ENCODE assay signal across 14 cellular contexts in genomic region chr17:43846963-43847369, GRCh38. TPM values are rescaled to one million over a fixed set of nuclear protein-coding genes. Genes with fewer than 3 reads are reported as not detected.
DNase-seq lines count a peak whose midpoint lies in the region; ATAC-seq and TF ChIP-seq lines count a peak whose summit lies in the region.
"Had no signal": no experiment of that assay in that cellular context is flagged by ENCODE, and none has a peak within 500 bp of the region (broad histone marks: within the 10 kb centered on the region; RNA-seq: fewer than 3 reads in every experiment).

A gene with protein sequence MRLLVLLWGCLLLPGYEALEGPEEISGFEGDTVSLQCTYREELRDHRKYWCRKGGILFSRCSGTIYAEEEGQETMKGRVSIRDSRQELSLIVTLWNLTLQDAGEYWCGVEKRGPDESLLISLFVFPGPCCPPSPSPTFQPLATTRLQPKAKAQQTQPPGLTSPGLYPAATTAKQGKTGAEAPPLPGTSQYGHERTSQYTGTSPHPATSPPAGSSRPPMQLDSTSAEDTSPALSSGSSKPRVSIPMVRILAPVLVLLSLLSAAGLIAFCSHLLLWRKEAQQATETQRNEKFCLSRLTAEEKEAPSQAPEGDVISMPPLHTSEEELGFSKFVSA (plus strand): TSS chr17:43847176. CDS start chr17:43847217, 41 bp downstream.

- no peaks in the 10 kb centered on the region for H3K9me3 Mint-ChIP-seq in type B pancreatic cell
- H3K9me3 Mint-ChIP-seq: activated naive CD4-positive, alpha-beta T cell treated with anti-CD3 and anti-CD28 coated beads, Interleukin-2, amount 50 U/mL, for 72 hours had no signal

- H3K79me2 ChIP-seq in SK-N-SH (ENCODE audit: insufficient read depth) = no peaks in the 10 kb centered on the region

- no peak for TF ChIP-seq EP300 in SK-N-SH (IDR thresholded peaks at IDR 0.05; ENCODE audit: borderline replicate concordance in 1 of 2, low read depth in 1 of 2, low read length in 1 of 2)

- TF ChIP-seq CTCF in SK-N-SH (IDR thresholded peaks at IDR 0.05) (no peak), upper lobe of right lung (IDR thresholded peaks at IDR 0.05) (no peak), type B pancreatic cell (conservative IDR thresholded peaks at IDR 0.05) (no peak)

- POLR2A ChIA-PET in SK-N-SH (lab: Yijun Ruan, JAX) = interaction anchor here (1.4 kb wide), 1 partner anchor 68 kb away, joined by 4 read pairs; the partner anchor contains the start of gene DUSP3

- intact Hi-C loops in Right ventricle myocardium inferior (cut with DNase I) = loop anchor here (5.0 to 10.0 kb wide), 2 partner anchors 70 to 152 kb away; partner anchors contain the start of gene DUSP3
- intact Hi-C loops in upper lobe of right lung (cut with DNase I) = loop anchor here (10.0 kb wide), 1 partner anchor 62 kb away; the partner anchor contains the start of gene CFAP97D1

- H3K27ac ChIP-seq in SK-N-SH (ENCODE audit: low read depth in 2 of 2, low read length in 1 of 2) = no peak within 1 kb of the TSS
- H3K27ac ChIP-seq in mesenchymal stem cell (ENCODE audit: low read length, poor library complexity, severe bottlenecking) = peak within 1 kb of the TSS; percentile 83
- H3K27ac ChIP-seq in upper lobe of right lung = no peak within 1 kb of the TSS
- H3K27ac ChIP-seq: colonic mucosa, VCaP had no signal

- TF ChIP-seq RAD21 in SK-N-SH (IDR thresholded peaks at IDR 0.05; ENCODE audit: low read length) = no peak

- H3K36me3 Mint-ChIP-seq in type B pancreatic cell = no peaks in the 10 kb centered on the region
- H3K36me3 Mint-ChIP-seq: activated naive CD4-positive, alpha-beta T cell treated with anti-CD3 and anti-CD28 coated beads, Interleukin-2, amount 50 U/mL, for 72 hours had no signal

- no peak within 1 kb of the TSS for H2BK15ac ChIP-seq in mesenchymal stem cell (ENCODE audit: low read depth, poor library complexity, severe bottlenecking)

- DNase-seq in SK-N-SH = peak; percentile 35
- peak; percentile 66 for DNase-seq in Right ventricle myocardium inferior (ENCODE audit: missing footprints)
- DNase-seq in mesenchymal stem cell = no peak
- DNase-seq in upper lobe of right lung = peak; percentile 73
- DNase-seq in HuH-7 (ENCODE audit: low spot score) = no peak
- no peak for DNase-seq in activated CD4-positive, alpha-beta T cell treated with anti-CD3 and anti-CD28 coated beads, Interleukin-2, amount 50 U/mL, for 4 hours
- DNase-seq in type B pancreatic cell (ENCODE audit: extremely low spot score, unreplicated experiment) = no peak
- DNase-seq: SIG-M5 had no signal

- WGBS in SK-N-SH (ENCODE audit: low lambda C conversion rate) = 70% methylated on average over 16 of the region's 17 CpGs
- 49% methylated on average over 16 of the region's 17 CpGs for WGBS in mesenchymal stem cell

- H3K9ac ChIP-seq in SK-N-SH (no peak within 1 kb of the TSS), mesenchymal stem cell (ENCODE audit: low read length) (peak within 1 kb of the TSS; percentile 46)

- H3K18ac ChIP-seq in mesenchymal stem cell (ENCODE audit: low read depth in 1 of 2, low read length in 2 of 2) = no peak within 1 kb of the TSS

- H2AK5ac ChIP-seq in mesenchymal stem cell (ENCODE audit: low read length, severe bottlenecking) = peak within 1 kb of the TSS; percentile 54

- H4K20me1 ChIP-seq in SK-N-SH (ENCODE audit: insufficient read depth) = no peaks in the 10 kb centered on the region

- H2BK12ac ChIP-seq in mesenchymal stem cell (ENCODE audit: low read length in 2 of 2) = no peak within 1 kb of the TSS

- peak within 1 kb of the TSS; percentile 24 for H2BK5ac ChIP-seq in mesenchymal stem cell (ENCODE audit: low read depth, low read length, poor library complexity, severe bottlenecking)

- H3K9me2 ChIP-seq in SK-N-SH = no peaks in the 10 kb centered on the region

- no peaks in the 10 kb centered on the region for H3F3A ChIP-seq in SK-N-SH (replicated peaks; ENCODE audit: insufficient read depth)

- H4K8ac ChIP-seq in mesenchymal stem cell (ENCODE audit: low read length) = no peak within 1 kb of the TSS

- H2AFZ ChIP-seq in SK-N-SH (ENCODE audit: low read depth) (0 out of 2 replicates have a peak within 1 kb of the TSS, but pooled peaks have one; percentile 48), mesenchymal stem cell (ENCODE audit: low read depth, low read length) (no peak within 1 kb of the TSS)

- H3K4me3 ChIP-seq in SK-N-SH (ENCODE audit: low read depth in 2 of 2, low read length in 1 of 2) (no peak within 1 kb of the TSS), mesenchymal stem cell (ENCODE audit: insufficient read depth in 1 of 2, low read depth in 1 of 2, low read length in 2 of 2) (no peak within 1 kb of the TSS), upper lobe of right lung (no peak within 1 kb of the TSS)
- H3K4me3 ChIP-seq: colonic mucosa, tibial nerve had no signal

- H3K9me3 ChIP-seq in SK-N-SH (no peaks in the 10 kb centered on the region), mesenchymal stem cell (ENCODE audit: control insufficient read depth, low read length) (no peaks in the 10 kb centered on the region), upper lobe of right lung (no peaks in the 10 kb centered on the region)
- H3K9me3 ChIP-seq: colonic mucosa, tibial nerve had no signal

- H3K36me3 ChIP-seq in SK-N-SH (replicated peaks in 1 of 2; ENCODE audit: control insufficient read depth in 1 of 2, insufficient read depth in 2 of 2, low read length in 1 of 2) (no peaks in the 10 kb centered on the region), mesenchymal stem cell (ENCODE audit: control insufficient read depth in 1 of 2, insufficient read depth in 2 of 2, low read depth in 1 of 2, low read length in 2 of 2) (no peaks in the 10 kb centered on the region), upper lobe of right lung (no peaks in the 10 kb centered on the region)
- H3K36me3 ChIP-seq: colonic mucosa, tibial nerve had no signal

- H3K4me2 ChIP-seq in SK-N-SH (no peak within 1 kb of the TSS), mesenchymal stem cell (ENCODE audit: low read length, poor library complexity, severe bottlenecking) (peak within 1 kb of the TSS; percentile 41)

- peak within 1 kb of the TSS in 1 of 2 experiments; percentile 50 for H3K23ac ChIP-seq in mesenchymal stem cell (ENCODE audit: low read length in 2 of 2)

- H4K91ac ChIP-seq in mesenchymal stem cell (ENCODE audit: low read length) = no peak within 1 kb of the TSS

- H3K27me3 ChIP-seq in SK-N-SH (ENCODE audit: insufficient read depth) (peaks cover under 1% of the 10 kb centered on the region; the same call in 1 of the 2 replicates), mesenchymal stem cell (ENCODE audit: control insufficient read depth in 1 of 2, insufficient read depth in 1 of 2, low read length in 2 of 2) (peaks cover 25 to 33% of the 10 kb centered on the region in 2 experiments), upper lobe of right lung (peaks cover 3% of the 10 kb centered on the region)
- H3K27me3 ChIP-seq: colonic mucosa had no signal

- H3K4me1 ChIP-seq in SK-N-SH (ENCODE audit: control insufficient read depth in 1 of 2, insufficient read depth in 2 of 2, low read depth in 1 of 2, low read length in 1 of 2) (no peaks in the 10 kb centered on the region), mesenchymal stem cell (ENCODE audit: control insufficient read depth, insufficient read depth, low read depth, low read length) (peaks cover 9% of the 10 kb centered on the region), upper lobe of right lung (peaks cover 5% of the 10 kb centered on the region)
- H3K4me1 ChIP-seq: colonic mucosa had no signal

- ATAC-seq in SK-N-SH treated with all-trans-retinoic acid at 6 μM for 48 hours = no peak
- peak; percentile 27 for ATAC-seq in Right ventricle myocardium inferior
- ATAC-seq in upper lobe of right lung = peak; percentile 39

- H3K27ac Mint-ChIP-seq in type B pancreatic cell = no peak within 1 kb of the TSS
- H3K27ac Mint-ChIP-seq: activated naive CD4-positive, alpha-beta T cell treated with anti-CD3 and anti-CD28 coated beads, Interleukin-2, amount 50 U/mL, for 72 hours had no signal

- H3K14ac ChIP-seq in mesenchymal stem cell (ENCODE audit: low read length in 2 of 2) = no peak within 1 kb of the TSS

- H3K4me1 Mint-ChIP-seq in type B pancreatic cell (ENCODE audit: unreplicated experiment) = peaks cover 13% of the 10 kb centered on the region

- H2BK120ac ChIP-seq in mesenchymal stem cell (ENCODE audit: low read depth, low read length) = no peak within 1 kb of the TSS

- no peaks in the 10 kb centered on the region for H3K79me1 ChIP-seq in mesenchymal stem cell (replicated peaks; ENCODE audit: low read length, poor library complexity, severe bottlenecking)

- H3K4ac ChIP-seq in mesenchymal stem cell (ENCODE audit: low read depth in 1 of 2, low read length in 2 of 2) = no peak within 1 kb of the TSS

- no peak within 1 kb of the TSS for H3K4me3 Mint-ChIP-seq in type B pancreatic cell

- CTCF ChIA-PET in SK-N-SH (lab: Yijun Ruan, JAX) = interaction anchor here (0.6 to 3.8 kb wide), 41 partner anchors 9 to 273 kb away, joined by 3 to 51 read pairs (median 5); partner anchors contain the start of genes CFAP97D1, DUSP3, MPP3 and PPY

- H3K27me3 Mint-ChIP-seq in type B pancreatic cell = peaks cover 10% of the 10 kb centered on the region

TF ChIP-seq in SK-N-SH, 30 proteins besides CTCF, POLR2A, EP300 and RAD21 (continues in another document):
- TF ChIP-seq RXRA (IDR thresholded peaks at IDR 0.05; ENCODE audit: borderline replicate concordance, low read depth) (no peak), RFX5 (IDR thresholded peaks at IDR 0.05; ENCODE audit: low read length) (no peak)

TF ChIP-seq in SK-N-SH treated with all-trans-retinoic acid at 6 μM for 48 hours, 23 proteins besides CTCF, POLR2A, EP300 and RAD21 (continues in another document):
- TF ChIP-seq, protein P1, sequence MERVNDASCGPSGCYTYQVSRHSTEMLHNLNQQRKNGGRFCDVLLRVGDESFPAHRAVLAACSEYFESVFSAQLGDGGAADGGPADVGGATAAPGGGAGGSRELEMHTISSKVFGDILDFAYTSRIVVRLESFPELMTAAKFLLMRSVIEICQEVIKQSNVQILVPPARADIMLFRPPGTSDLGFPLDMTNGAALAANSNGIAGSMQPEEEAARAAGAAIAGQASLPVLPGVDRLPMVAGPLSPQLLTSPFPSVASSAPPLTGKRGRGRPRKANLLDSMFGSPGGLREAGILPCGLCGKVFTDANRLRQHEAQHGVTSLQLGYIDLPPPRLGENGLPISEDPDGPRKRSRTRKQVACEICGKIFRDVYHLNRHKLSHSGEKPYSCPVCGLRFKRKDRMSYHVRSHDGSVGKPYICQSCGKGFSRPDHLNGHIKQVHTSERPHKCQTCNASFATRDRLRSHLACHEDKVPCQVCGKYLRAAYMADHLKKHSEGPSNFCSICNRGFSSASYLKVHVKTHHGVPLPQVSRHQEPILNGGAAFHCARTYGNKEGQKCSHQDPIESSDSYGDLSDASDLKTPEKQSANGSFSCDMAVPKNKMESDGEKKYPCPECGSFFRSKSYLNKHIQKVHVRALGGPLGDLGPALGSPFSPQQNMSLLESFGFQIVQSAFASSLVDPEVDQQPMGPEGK (CRISPR knock-in tag; IDR thresholded peaks at IDR 0.05; ENCODE audit: borderline replicate concordance) = no peak

RNA-seq across cellular contexts. Expression of the gene that starts here (rescaled TPM):
- not detected in 2 replicates for polyA plus RNA-seq in SK-N-SH (2012; rRNA removed)
- not detected in 2 replicates for polyA plus RNA-seq in SK-N-SH (2012; cell fraction: cytosol; rRNA removed)
- not detected in 2 replicates for polyA plus RNA-seq in SK-N-SH (2012; cell fraction: nucleus; rRNA removed)
- total RNA-seq in Right ventricle myocardium inferior (16.6 TPM), upper lobe of right lung (0.81 TPM), type B pancreatic cell (ENCODE audit: low replicate concordance) (not detected in 2 replicates)
- not detected for polyA plus RNA-seq in mesenchymal stem cell (2013, experiment 1 of 2)
- not detected for polyA plus RNA-seq in mesenchymal stem cell (2013, experiment 2 of 2)
- total RNA-seq: activated naive CD4-positive, alpha-beta T cell treated with anti-CD3 and anti-CD28 coated beads, Interleukin-2, amount 50 U/mL, for 72 hours had no signal
- polyA plus RNA-seq: neural cell had no signal

Comparison
In these comparisons a context has a peak if more than half of its experiments do, and no peak if none do; other contexts are left out.
1. Peak in DNase-seq in SK-N-SH; RNA of the gene not detected or under 1 TPM.
2. Peak in DNase-seq and ATAC-seq in upper lobe of right lung; RNA of the gene not detected or under 1 TPM.